9 cellular contexts compared by ENCODE assay signal in the genomic region with DNA sequence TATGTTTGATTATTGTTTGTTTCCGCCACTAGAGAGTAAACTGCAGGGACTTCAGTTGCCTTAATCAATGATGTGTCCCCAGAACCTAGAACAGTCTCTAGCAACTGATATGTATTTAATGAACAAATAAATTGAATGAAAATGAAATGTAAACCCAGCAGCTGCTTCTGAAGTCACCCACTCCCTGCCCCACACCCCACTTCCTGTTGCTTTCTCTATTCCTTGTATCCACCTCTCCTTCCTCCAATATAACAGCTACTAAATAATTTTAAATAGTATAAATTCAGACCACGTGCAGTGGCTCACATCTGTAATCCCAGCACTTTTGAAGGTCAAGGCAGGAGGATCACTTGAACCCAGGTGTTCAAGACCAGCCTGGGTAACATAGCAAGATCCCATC. TPM values are rescaled to one million over a fixed set of nuclear protein-coding genes. Genes with fewer than 3 reads are reported as not detected.
DNase-seq lines count a peak whose midpoint lies in the region; ATAC-seq and TF ChIP-seq lines count a peak whose summit lies in the region.
"Had no signal": no experiment of that assay in that cellular context is flagged by ENCODE, and none has a peak within 500 bp of the region (broad histone marks: within the 10 kb centered on the region; RNA-seq: fewer than 3 reads in every experiment).

No MANE protein-coding gene starts in this region.

- no peak for DNase-seq in colonic mucosa
- no peak for DNase-seq in osteocyte (ENCODE audit: extremely low spot score, unreplicated experiment)
- no peak for DNase-seq in caudate nucleus (lab: John Stamatoyannopoulos, UW)
- no peak for DNase-seq in SIG-M5 (lab: John Stamatoyannopoulos, UW)
- no peak for DNase-seq in stimulated activated CD4-positive, alpha-beta T cell treated with anti-CD3 and anti-CD28 coated beads, Interleukin-2, amount 100 ng/mL, for 48 hours
- DNase-seq: NCI-H510A had no signal

- H3K9ac ChIP-seq in BLaER1 (peak overlapping the region; percentile 64; the same call in 1 of the 2 replicates), colonic mucosa (ENCODE audit: low read depth in 2 of 2, low read length in 2 of 2) (peak overlapping the region in 1 of 2 donors; percentile 94)

- H3K9me3 Mint-ChIP-seq in IgD-negative memory B cell (no peaks in the 10 kb centered on the region), osteocyte (ENCODE audit: unreplicated experiment) (no peaks in the 10 kb centered on the region)

- ATAC-seq in GM19351 (IDR thresholded peaks at IDR 0.05; ENCODE audit: unreplicated experiment) = no peak

- H3K4me2 ChIP-seq in BLaER1 = peak overlapping the region; percentile 100

- no peaks in the 10 kb centered on the region for H3K9me3 ChIP-seq in BLaER1
- no peaks in the 10 kb centered on the region for H3K9me3 ChIP-seq in colonic mucosa

- H3K36me3 Mint-ChIP-seq in IgD-negative memory B cell (peaks cover 3% of the 10 kb centered on the region), osteocyte (ENCODE audit: unreplicated experiment) (peaks cover 7% of the 10 kb centered on the region)

- H3K4me3 Mint-ChIP-seq in IgD-negative memory B cell (peak overlapping the region in 2 of 4 donors; percentile 12 to 81), osteocyte (ENCODE audit: unreplicated experiment) (no peak overlapping the region)

- H3K36me3 ChIP-seq in BLaER1 (peaks cover 72% of the 10 kb centered on the region), colonic mucosa (no peaks in the 10 kb centered on the region)

- intact Hi-C loops in colonic mucosa (cut with DNase I) = no loop called here

- H4K20me1 ChIP-seq in BLaER1 = peaks cover 100% of the 10 kb centered on the region

- H3K27ac ChIP-seq in BLaER1 (no peak overlapping the region; the same call in 1 of the 2 replicates), colonic mucosa (peak overlapping the region; percentile 93), caudate nucleus (ENCODE audit: low read depth, low read length) (no peak overlapping the region)

- peak overlapping the region; percentile 83 to 96 (median 85) for H3K27ac Mint-ChIP-seq in IgD-negative memory B cell
- H3K27ac Mint-ChIP-seq in osteocyte (ENCODE audit: unreplicated experiment) = peak overlapping the region; percentile 91

- no peaks in the 10 kb centered on the region for H3K27me3 ChIP-seq in BLaER1
- no peaks in the 10 kb centered on the region for H3K27me3 ChIP-seq in colonic mucosa

- H3K4me3 ChIP-seq in BLaER1 = no peak overlapping the region
- H3K4me3 ChIP-seq in colonic mucosa = no peak overlapping the region

- H3K27me3 Mint-ChIP-seq in IgD-negative memory B cell (no peaks in the 10 kb centered on the region), osteocyte (ENCODE audit: unreplicated experiment) (no peaks in the 10 kb centered on the region)

- H3K4me1 Mint-ChIP-seq in IgD-negative memory B cell (peaks cover 67 to 75% (median 72%) of the 10 kb centered on the region in 3 donors), osteocyte (ENCODE audit: unreplicated experiment) (peaks cover 89% of the 10 kb centered on the region)

- TF ChIP-seq CTCF in colonic mucosa (IDR thresholded peaks at IDR 0.05) (no peak), osteocyte (IDR thresholded peaks at IDR 0.05) (no peak)

- H3K4me1 ChIP-seq in BLaER1 = peaks cover 100% of the 10 kb centered on the region
- peaks cover 69% of the 10 kb centered on the region for H3K4me1 ChIP-seq in colonic mucosa

RNA-seq across cellular contexts. Expression of gene MYH9, which starts 15.8 kb away (rescaled TPM):
- 231 TPM for polyA plus RNA-seq in IgD-negative memory B cell
- total RNA-seq in colonic mucosa = 100 to 1,000 TPM; 711 to 719 TPM
- 938 and 1,044 TPM in 2 replicates for total RNA-seq in osteocyte
